In the genomic region with DNA sequence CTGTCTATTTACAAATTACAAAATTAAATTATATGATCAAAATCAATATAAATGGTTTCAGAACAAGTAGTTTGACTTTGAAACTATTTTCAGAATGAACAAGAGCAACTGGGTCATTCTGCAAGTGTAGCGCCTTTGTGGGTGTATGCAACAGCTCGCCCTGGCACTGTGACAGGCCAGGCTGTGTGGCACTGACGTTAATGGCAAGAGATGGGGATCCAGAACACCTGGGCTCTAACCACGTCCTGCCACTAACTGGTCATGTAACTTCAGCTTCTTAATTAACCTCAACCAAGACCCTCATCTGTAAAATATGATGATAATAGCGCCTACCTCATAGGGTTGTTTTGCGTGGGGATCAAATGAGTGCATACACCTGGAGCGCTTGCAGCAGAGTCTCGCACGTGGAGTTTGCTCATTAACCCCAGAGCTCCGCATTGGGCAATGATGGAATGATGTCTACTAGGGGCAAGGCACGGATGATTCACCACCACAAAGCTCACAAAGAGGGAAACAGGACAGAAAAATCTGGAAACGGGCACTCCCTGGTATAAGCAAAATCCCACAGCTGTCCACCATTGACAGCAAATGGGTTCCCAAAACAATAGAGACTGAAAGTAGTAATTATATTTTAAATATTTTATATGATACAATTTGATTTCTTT, we compare ENCODE assay signal across 15 cellular contexts.
A peak's percentile ranks its signal among the peaks of the same experiment; 100 is the strongest.
DNase-seq lines count a peak whose midpoint lies in the region; ATAC-seq, FAIRE-seq and TF ChIP-seq lines count a peak whose summit lies in the region.
"Had no signal": no experiment of that assay in that cellular context is flagged by ENCODE, and none has a peak within 500 bp of the region (broad histone marks: within the 10 kb centered on the region; RNA-seq: fewer than 3 reads in every experiment).

No MANE protein-coding gene starts in this region.

- H4K20me1 ChIP-seq in keratinocyte (ENCODE audit: control insufficient read depth, extremely low read depth, insufficient read depth, low read length), result no peaks in the 10 kb centered on the region

- H3K27me3 ChIP-seq in keratinocyte (ENCODE audit: control insufficient read depth, extremely low read depth, insufficient read depth, low read length) (no peaks in the 10 kb centered on the region), HAP-1 (ENCODE audit: low read depth) (no peaks in the 10 kb centered on the region)
- H3K27me3 ChIP-seq: adrenal gland had no signal

- in situ Hi-C loops in astrocyte of the cerebellum (cut with HindIII; ENCODE audit: low sequenced_read_pairs) (no loop called here), HAP-1 (cut with MboI; ENCODE audit: low sequenced_read_pairs) (no loop called here)

- DNase-seq in AG08395 (ENCODE audit: low spot score) (peak; percentile 7), HS-27A (ENCODE audit: low read depth) (peak; percentile 47), astrocyte of the cerebellum (ENCODE audit: low read depth) (peak; percentile 41), keratinocyte (ENCODE audit: low read depth, low spot score) (peak; percentile 60), HAP-1 (ENCODE audit: low spot score in 2 of 2) (no peak)
- no peak for DNase-seq in effector CD4-positive, alpha-beta T cell
- DNase-seq: activated CD8-positive, alpha-beta T cell treated with anti-CD3 and anti-CD28 coated beads for 36 hours; adrenal gland; cortex of kidney; NCI-H2171 treated with DMSO at 0.1 percent for 48 hours; stimulated activated naive CD4-positive, alpha-beta T cell treated with Interleukin-2 at 50 U/mL for 16 hours had no signal

- peak overlapping the region; percentile 93 for H3K27ac ChIP-seq in keratinocyte (ENCODE audit: control insufficient read depth, insufficient read depth, low read length)
- H3K27ac ChIP-seq: adrenal gland had no signal

- peak overlapping the region; percentile 67 for H3K4me2 ChIP-seq in keratinocyte (ENCODE audit: control insufficient read depth, extremely low read depth, insufficient read depth, low read depth, low read length)

- peak; percentile 81 for FAIRE-seq in keratinocyte (lab: Jason Lieb, UNC)

- no peaks in the 10 kb centered on the region for H3K9me3 ChIP-seq in keratinocyte (ENCODE audit: control insufficient read depth, low read depth, low read length)
- H3K9me3 ChIP-seq in HAP-1, result no peaks in the 10 kb centered on the region
- H3K9me3 ChIP-seq: adrenal gland had no signal

- H3K9me1 ChIP-seq in keratinocyte (ENCODE audit: control insufficient read depth, extremely low read depth, insufficient read depth, low read length), result no peaks in the 10 kb centered on the region

- H3K36me3 ChIP-seq in keratinocyte (ENCODE audit: control insufficient read depth in 2 of 2, extremely low read depth in 1 of 2, insufficient read depth in 2 of 2, low read length in 2 of 2) (no peaks in the 10 kb centered on the region), HAP-1 (replicated peaks) (no peaks in the 10 kb centered on the region)
- H3K36me3 ChIP-seq: adrenal gland had no signal

- H3K4me3 ChIP-seq in astrocyte of the cerebellum (ENCODE audit: low read depth, low read length) (no peak overlapping the region), keratinocyte (ENCODE audit: control insufficient read depth in 2 of 3, extremely low read depth in 1 of 3, insufficient read depth in 2 of 3, low read depth in 1 of 3, low read length in 3 of 3) (peak overlapping the region in 1 of 3 experiments; percentile 39), HAP-1 (no peak overlapping the region)
- H3K4me3 ChIP-seq: adrenal gland, lung had no signal

- ATAC-seq in GM21619 (IDR thresholded peaks at IDR 0.05; ENCODE audit: unreplicated experiment) (no peak), HG02759 (IDR thresholded peaks at IDR 0.05; ENCODE audit: unreplicated experiment) (no peak)
- ATAC-seq: activated CD8-positive, alpha-beta T cell treated with anti-CD3 and anti-CD28 coated beads for 36 hours; sciatic nerve had no signal

- H3K4me1 ChIP-seq in keratinocyte (ENCODE audit: control insufficient read depth, extremely low read depth, insufficient read depth, low read length), result peaks cover 30% of the 10 kb centered on the region
- H3K4me1 ChIP-seq in HAP-1, result no peaks in the 10 kb centered on the region
- H3K4me1 ChIP-seq: adrenal gland had no signal

- peak overlapping the region; percentile 13 for H2AFZ ChIP-seq in keratinocyte (ENCODE audit: control insufficient read depth, low read length)

- TF ChIP-seq CTCF in astrocyte of the cerebellum (IDR thresholded peaks at IDR 0.05; ENCODE audit: low read depth, low read length, missing control alignments) (no peak), keratinocyte (optimal IDR thresholded peaks at IDR 0.05 in 1 of 3, IDR thresholded peaks at IDR 0.05 in 1 of 3, conservative IDR thresholded peaks at IDR 0.05 in 1 of 3; ENCODE audit: extremely low read depth in 1 of 3, insufficient read depth in 2 of 3, low read length in 3 of 3) (no peak)

- dilution Hi-C loops in keratinocyte (cut with MboI; ENCODE audit: extremely low pct_ligation_motif_present, low sequenced_read_pairs), result no loop called here

- no peaks in the 10 kb centered on the region for H3K79me2 ChIP-seq in keratinocyte (ENCODE audit: control insufficient read depth, insufficient read depth, low read length)

- H3K9ac ChIP-seq in keratinocyte (ENCODE audit: control insufficient read depth, extremely low read depth, insufficient read depth, low read length), result peak overlapping the region; percentile 52

Comparison
In these comparisons a context has a peak if more than half of its experiments do, and no peak if none do; other contexts are left out.
1. DNase-seq: peak in AG08395 (single experiment), HS-27A (single experiment), astrocyte of the cerebellum (single experiment) and keratinocyte (single experiment); none in HAP-1 (0 of 2) and effector CD4-positive, alpha-beta T cell (single experiment).